Comparison of ENCODE assay signal across 10 cellular contexts in genomic region chr3:185677146-185677829, GRCh38.
DNase-seq lines count a peak whose midpoint lies in the region; ATAC-seq and TF ChIP-seq lines count a peak whose summit lies in the region.
"Had no signal": no experiment of that assay in that cellular context is flagged by ENCODE, and none has a peak within 500 bp of the region (broad histone marks: within the 10 kb centered on the region; RNA-seq: fewer than 3 reads in every experiment).

No MANE protein-coding gene starts in this region.

- H3K79me2 ChIP-seq in Karpas-422 (ENCODE audit: low read length), result no peaks in the 10 kb centered on the region

- intact Hi-C loops in prostate gland (cut with DNase I), result no loop called here

- 87% methylated on average over 1 of the region's 1 CpG for WGBS in prostate gland

- H3K9me3 Mint-ChIP-seq in stimulated activated memory B cell treated with anti-CD40 and anti-IgM and Interleukin-4, amounts not matched to agents 10 μg/mL and 1 μg/mL and 100 μg/mL, for 72 hours, result peaks cover 15% of the 10 kb centered on the region

- H3K4me1 ChIP-seq in Karpas-422 (ENCODE audit: low read length), result no peaks in the 10 kb centered on the region
- no peaks in the 10 kb centered on the region for H3K4me1 ChIP-seq in RWPE2 (ENCODE audit: insufficient read depth, poor library complexity, severe bottlenecking)
- no peaks in the 10 kb centered on the region for H3K4me1 ChIP-seq in prostate gland (replicated peaks)
- H3K4me1 ChIP-seq: BLaER1 treated with 17β-estradiol and CSF1 and Interleukin-3, amounts not matched to agents 10 nM and 100 nM had no signal

- H3K27ac ChIP-seq in Karpas-422 (ENCODE audit: low read length) (no peak overlapping the region), RWPE2 (ENCODE audit: poor library complexity, severe bottlenecking) (peak overlapping the region; percentile 60), prostate gland (no peak overlapping the region)
- H3K27ac ChIP-seq: BLaER1 treated with 17β-estradiol and CSF1 and Interleukin-3, amounts not matched to agents 10 nM and 100 nM had no signal

- peaks cover 35% of the 10 kb centered on the region for H3K27me3 Mint-ChIP-seq in stimulated activated memory B cell treated with anti-CD40 and anti-IgM and Interleukin-4, amounts not matched to agents 10 μg/mL and 1 μg/mL and 100 μg/mL, for 72 hours

- no peak overlapping the region for H3K27ac Mint-ChIP-seq in stimulated activated memory B cell treated with anti-CD40 and anti-IgM and Interleukin-4, amounts not matched to agents 10 μg/mL and 1 μg/mL and 100 μg/mL, for 72 hours
- H3K27ac Mint-ChIP-seq: activated naive CD8-positive, alpha-beta T cell had no signal

- H3K9me3 ChIP-seq in Karpas-422 (ENCODE audit: low read length) (0 out of 2 replicates have a peak, but pooled peaks cover 3% of the 10 kb centered on the region), RWPE2 (ENCODE audit: severe bottlenecking) (peaks cover 2% of the 10 kb centered on the region), prostate gland (no peaks in the 10 kb centered on the region)

- no peak overlapping the region for H2AFZ ChIP-seq in Karpas-422 (ENCODE audit: low read length)

- peak; percentile 77 for TF ChIP-seq CTCF in RWPE2 (IDR thresholded peaks at IDR 0.05; ENCODE audit: poor library complexity, severe bottlenecking)
- peak; percentile 88 for TF ChIP-seq CTCF in fibroblast of mammary gland (conservative IDR thresholded peaks at IDR 0.05; ENCODE audit: control insufficient read depth, insufficient read depth, low read depth, low read length)
- TF ChIP-seq CTCF in prostate gland (IDR thresholded peaks at IDR 0.05), result peak in 3 of 4 experiments; percentile 48 to 68 (median 66)

- H3K4me3 ChIP-seq in Karpas-422 (ENCODE audit: low read length) (no peak overlapping the region), RWPE2 (ENCODE audit: severe bottlenecking) (no peak overlapping the region), fibroblast of mammary gland (ENCODE audit: control insufficient read depth, low read depth, low read length) (no peak overlapping the region), prostate gland (no peak overlapping the region)
- H3K4me3 ChIP-seq: BLaER1 treated with 17β-estradiol and CSF1 and Interleukin-3, amounts not matched to agents 10 nM and 100 nM had no signal

- no peak overlapping the region for H3K4me2 ChIP-seq in Karpas-422 (ENCODE audit: low read depth, low read length, poor library complexity, severe bottlenecking)
- H3K4me2 ChIP-seq: BLaER1 treated with 17β-estradiol and CSF1 and Interleukin-3, amounts not matched to agents 10 nM and 100 nM had no signal

- H3K36me3 ChIP-seq in Karpas-422 (ENCODE audit: insufficient read depth, low read length), result no peaks in the 10 kb centered on the region
- H3K36me3 ChIP-seq in RWPE2 (ENCODE audit: low read depth), result peaks cover 90% of the 10 kb centered on the region
- H3K36me3 ChIP-seq in prostate gland, result no peaks in the 10 kb centered on the region

- H3K27me3 ChIP-seq in Karpas-422 (ENCODE audit: low read length), result 0 out of 2 replicates have a peak, but pooled peaks cover 3% of the 10 kb centered on the region
- no peaks in the 10 kb centered on the region for H3K27me3 ChIP-seq in RWPE2 (ENCODE audit: insufficient read depth, poor library complexity, severe bottlenecking)
- no peaks in the 10 kb centered on the region for H3K27me3 ChIP-seq in prostate gland (replicated peaks; ENCODE audit: insufficient read depth)
- H3K27me3 ChIP-seq: BLaER1 treated with 17β-estradiol and CSF1 and Interleukin-3, amounts not matched to agents 10 nM and 100 nM had no signal

- H3K4me3 Mint-ChIP-seq in stimulated activated memory B cell treated with anti-CD40 and anti-IgM and Interleukin-4, amounts not matched to agents 10 μg/mL and 1 μg/mL and 100 μg/mL, for 72 hours, result no peak overlapping the region
- H3K4me3 Mint-ChIP-seq: activated naive CD8-positive, alpha-beta T cell had no signal

- H4K20me1 ChIP-seq in Karpas-422 (ENCODE audit: insufficient read depth, low read depth, low read length), result no peaks in the 10 kb centered on the region
- H4K20me1 ChIP-seq: BLaER1 treated with 17β-estradiol and CSF1 and Interleukin-3, amounts not matched to agents 10 nM and 100 nM had no signal

- no peaks in the 10 kb centered on the region for H3K9me2 ChIP-seq in Karpas-422 (replicated peaks; ENCODE audit: insufficient read depth, low read length)

- no peaks in the 10 kb centered on the region for H3K4me1 Mint-ChIP-seq in stimulated activated memory B cell treated with anti-CD40 and anti-IgM and Interleukin-4, amounts not matched to agents 10 μg/mL and 1 μg/mL and 100 μg/mL, for 72 hours

- no peak for TF ChIP-seq POLR2A in prostate gland (IDR thresholded peaks at IDR 0.05)

- DNase-seq in NCI-H146 (lab: John Stamatoyannopoulos, UW) (peak; percentile 22), NCI-H146 treated with DMSO at 0.1 percent for 48 hours (lab: John Stamatoyannopoulos, UW; ENCODE audit: unreplicated experiment) (no peak), Karpas-422 (peak; percentile 85), RWPE2 (ENCODE audit: low spot score) (no peak), fibroblast of mammary gland (ENCODE audit: low read depth) (peak; percentile 86), prostate gland (ENCODE audit: low spot score) (peak; percentile 46)

- no peaks in the 10 kb centered on the region for H3K36me3 Mint-ChIP-seq in stimulated activated memory B cell treated with anti-CD40 and anti-IgM and Interleukin-4, amounts not matched to agents 10 μg/mL and 1 μg/mL and 100 μg/mL, for 72 hours

- ATAC-seq in RWPE2 (ENCODE audit: low read depth), result peak; percentile 91
- no peak for ATAC-seq in stimulated activated memory B cell treated with anti-CD40 and anti-IgM and Interleukin-4, amounts not matched to agents 10 μg/mL and 1 μg/mL and 100 μg/mL, for 72 hours
- ATAC-seq in GM19397 (IDR thresholded peaks at IDR 0.05; ENCODE audit: unreplicated experiment), result no peak

- H3K9ac ChIP-seq in Karpas-422 (ENCODE audit: low read length), result no peak overlapping the region
- H3K9ac ChIP-seq: BLaER1 treated with 17β-estradiol and CSF1 and Interleukin-3, amounts not matched to agents 10 nM and 100 nM had no signal

Comparison
In these comparisons a context has a peak if more than half of its experiments do, and no peak if none do; other contexts are left out.
1. DNase-seq: peak in NCI-H146 (single experiment), Karpas-422 (single experiment), fibroblast of mammary gland (single experiment) and prostate gland (single experiment); none in NCI-H146 treated with DMSO at 0.1 percent for 48 hours (single experiment) and RWPE2 (single experiment).
2. Peak in every context shown above with its lines, with median percentiles within 50 percentile points of each other: CTCF ChIP-seq.